Comparison of ENCODE assay signal across 14 cellular contexts in genomic region chr7:43220250-43220649, GRCh38.
A peak's percentile ranks its signal among the peaks of the same experiment; 100 is the strongest.
DNase-seq lines count a peak whose midpoint lies in the region; ATAC-seq, FAIRE-seq and TF ChIP-seq lines count a peak whose summit lies in the region.
"Had no signal": no experiment of that assay in that cellular context is flagged by ENCODE, and none has a peak within 500 bp of the region (broad histone marks: within the 10 kb centered on the region; RNA-seq: fewer than 3 reads in every experiment).

No MANE protein-coding gene starts in this region.

- no peaks in the 10 kb centered on the region for H3K27me3 Mint-ChIP-seq in WTC11 (ENCODE audit: low read depth)
- peaks cover 8% of the 10 kb centered on the region for H3K27me3 Mint-ChIP-seq in activated naive CD8-positive, alpha-beta T cell treated with anti-CD3 and anti-CD28 coated beads, Interleukin-2, amount 50 U/mL, for 24 hours

- POLR2A ChIA-PET in WTC11 (lab: Charles Lee) = no interaction called here

- peaks cover 23% of the 10 kb centered on the region for H3K36me3 Mint-ChIP-seq in WTC11
- no peaks in the 10 kb centered on the region for H3K36me3 Mint-ChIP-seq in activated naive CD8-positive, alpha-beta T cell treated with anti-CD3 and anti-CD28 coated beads, Interleukin-2, amount 50 U/mL, for 24 hours (ENCODE audit: low read depth)
- H3K36me3 Mint-ChIP-seq: activated CD4-positive, alpha-beta memory T cell treated with anti-CD3 and anti-CD28 coated beads for 36 hours had no signal

- no peak overlapping the region for H3K4me3 Mint-ChIP-seq in WTC11
- H3K4me3 Mint-ChIP-seq in activated naive CD8-positive, alpha-beta T cell treated with anti-CD3 and anti-CD28 coated beads, Interleukin-2, amount 50 U/mL, for 24 hours = no peak overlapping the region
- H3K4me3 Mint-ChIP-seq: activated CD4-positive, alpha-beta memory T cell treated with anti-CD3 and anti-CD28 coated beads for 36 hours had no signal

- no peak for TF ChIP-seq POLR2A in H54 (IDR thresholded peaks at IDR 0.05; ENCODE audit: low read depth, low read length)

- TF ChIP-seq CTCF in WTC11 (IDR thresholded peaks at IDR 0.05) = no peak

- CTCF ChIA-PET in WTC11 (lab: Charles Lee) = interaction anchor here (1.7 kb wide), 1 partner anchor 149 kb away, joined by 4 read pairs; no protein-coding TSS in a partner anchor

- H3K9me3 Mint-ChIP-seq in WTC11 = peaks cover 28% of the 10 kb centered on the region
- no peaks in the 10 kb centered on the region for H3K9me3 Mint-ChIP-seq in activated naive CD8-positive, alpha-beta T cell treated with anti-CD3 and anti-CD28 coated beads, Interleukin-2, amount 50 U/mL, for 24 hours
- H3K9me3 Mint-ChIP-seq: activated CD4-positive, alpha-beta memory T cell treated with anti-CD3 and anti-CD28 coated beads for 36 hours had no signal

- ATAC-seq in WTC11 = no peak
- ATAC-seq in activated naive CD8-positive, alpha-beta T cell treated with anti-CD3 and anti-CD28 coated beads, Interleukin-2, amount 50 U/mL, for 24 hours = no peak
- ATAC-seq: heart right ventricle, left cardiac atrium had no signal

- FAIRE-seq in H54 (lab: Jason Lieb, UNC) = no peak

- peak; percentile 89 for DNase-seq in A172 (ENCODE audit: low spot score)
- peak; percentile 67 for DNase-seq in H54 (ENCODE audit: insufficient read length, low spot score)
- no peak for DNase-seq in WTC11 (ENCODE audit: low spot score)
- peak; percentile 5 for DNase-seq in fibroblast of the conjunctiva (ENCODE audit: low read depth)
- DNase-seq in activated naive CD8-positive, alpha-beta T cell treated with anti-CD3 and anti-CD28 coated beads, Interleukin-2, amount 50 U/mL, for 24 hours = no peak
- no peak for DNase-seq in dedifferentiated amniotic fluid mesenchymal stem cell (ENCODE audit: extremely low spot score)
- no peak for DNase-seq in NAMALWA (ENCODE audit: low spot score)
- no peak for DNase-seq in globus pallidus (ENCODE audit: low spot score)
- DNase-seq: activated CD4-positive, alpha-beta memory T cell treated with anti-CD3 and anti-CD28 coated beads for 36 hours; DMS 273 treated with DMSO at 0.1 percent for 48 hours; heart right ventricle; left cardiac atrium; NCI-H2081; stomach had no signal

- peaks cover 29% of the 10 kb centered on the region for H3K4me1 Mint-ChIP-seq in WTC11
- H3K4me1 Mint-ChIP-seq in activated naive CD8-positive, alpha-beta T cell treated with anti-CD3 and anti-CD28 coated beads, Interleukin-2, amount 50 U/mL, for 24 hours = no peaks in the 10 kb centered on the region

- H3K27ac Mint-ChIP-seq in WTC11 = no peak overlapping the region
- H3K27ac Mint-ChIP-seq in activated naive CD8-positive, alpha-beta T cell treated with anti-CD3 and anti-CD28 coated beads, Interleukin-2, amount 50 U/mL, for 24 hours = no peak overlapping the region
- H3K27ac Mint-ChIP-seq: activated CD4-positive, alpha-beta memory T cell treated with anti-CD3 and anti-CD28 coated beads for 36 hours had no signal

TF ChIP-seq in WTC11, 78 proteins besides CTCF, POLR2A, EP300 and RAD21:
- TF ChIP-seq RORB (CRISPR knock-in tag; IDR thresholded peaks at IDR 0.05) (no peak), USF2 (CRISPR knock-in tag; IDR thresholded peaks at IDR 0.05) (peak; percentile 32; the same call in 1 of the 2 replicates)

Comparison
In these comparisons a context has a peak if more than half of its experiments do, and no peak if none do; other contexts are left out.
1. DNase-seq: peak in A172 (single experiment), H54 (single experiment) and fibroblast of the conjunctiva (single experiment); none in WTC11 (single experiment), activated naive CD8-positive, alpha-beta T cell treated with anti-CD3 and anti-CD28 coated beads, Interleukin-2, amount 50 U/mL, for 24 hours (single experiment), dedifferentiated amniotic fluid mesenchymal stem cell (single experiment), NAMALWA (single experiment) and globus pallidus (single experiment).